ENCODE assay signal across 24 cellular contexts in the genomic region with DNA sequence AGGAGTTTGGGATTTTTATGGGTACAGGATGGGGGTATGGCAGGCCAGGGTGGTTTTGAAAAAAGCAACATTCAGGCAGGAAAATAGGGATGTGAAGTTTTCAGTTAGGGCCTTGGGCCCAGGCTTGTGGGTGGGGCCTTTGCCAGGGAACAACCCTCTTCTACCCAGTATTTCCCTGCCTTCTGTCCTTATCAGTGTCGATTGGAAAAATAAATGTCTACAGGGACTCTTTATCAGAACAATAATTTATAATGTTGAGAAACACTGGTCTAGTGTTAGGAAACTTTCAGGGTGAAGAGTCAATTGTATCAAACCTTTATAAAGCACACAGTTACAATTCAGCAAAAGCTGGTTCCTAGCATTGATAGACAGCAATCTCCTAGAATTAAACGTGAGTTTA.
"Had no signal": no experiment of that assay in that cellular context is flagged by ENCODE, and none has a peak within 500 bp of the region (broad histone marks: within the 10 kb centered on the region; RNA-seq: fewer than 3 reads in every experiment).

No MANE protein-coding gene starts in this region.

- H3K36me3 ChIP-seq: SJCRH30 had no signal

- ATAC-seq: activated CD8-positive, alpha-beta T cell treated with anti-CD3 and anti-CD28 coated beads for 36 hours; K562; Panc1 had no signal

- DNase-seq: activated CD4-positive, alpha-beta T cell treated with anti-CD3 and anti-CD28 coated beads, Interleukin-2, amount 10 ng/mL, durations not matched to agents 24 days and 14 days; activated CD4-positive, alpha-beta T cell treated with anti-CD3 and anti-CD28 coated beads, Interleukin-2, amount 50 U/mL, for 4 hours; activated CD8-positive, alpha-beta T cell treated with anti-CD3 and anti-CD28 coated beads for 36 hours; activated gamma-delta T cell; activated naive CD4-positive, alpha-beta T cell treated with Interleukin-2 at 50 U/mL for 16 hours; activated naive CD8-positive, alpha-beta T cell treated with anti-CD3 and anti-CD28 coated beads, Interleukin-2, amount 10 ng/mL, durations not matched to agents 7 days and 5 days; activated T-cell treated with anti-CD3 and anti-CD28 coated beads, Interleukin-2, amount 50 U/mL, for 24 hours; aorta; NCI-H1092 treated with DMSO at 0.1 percent for 48 hours; NCI-H1417; NCI-H146; NCI-H187; NCI-H2081; NCI-H226; NCI-H446 treated with DMSO at 0.1 percent for 48 hours; NCI-H524; NCI-H69; NCI-H82; SHP77; SJCRH30; T1000 had no signal

- H3K4me3 ChIP-seq: K562, SJCRH30, SK-N-MC had no signal

- H3K27me3 ChIP-seq: SJCRH30 had no signal

- H3K4me1 ChIP-seq: SJCRH30 had no signal

- H3K27ac ChIP-seq: SJCRH30, SK-N-MC had no signal

- FAIRE-seq: K562 had no signal
